22 cellular contexts compared by ENCODE assay signal in the genomic region with DNA sequence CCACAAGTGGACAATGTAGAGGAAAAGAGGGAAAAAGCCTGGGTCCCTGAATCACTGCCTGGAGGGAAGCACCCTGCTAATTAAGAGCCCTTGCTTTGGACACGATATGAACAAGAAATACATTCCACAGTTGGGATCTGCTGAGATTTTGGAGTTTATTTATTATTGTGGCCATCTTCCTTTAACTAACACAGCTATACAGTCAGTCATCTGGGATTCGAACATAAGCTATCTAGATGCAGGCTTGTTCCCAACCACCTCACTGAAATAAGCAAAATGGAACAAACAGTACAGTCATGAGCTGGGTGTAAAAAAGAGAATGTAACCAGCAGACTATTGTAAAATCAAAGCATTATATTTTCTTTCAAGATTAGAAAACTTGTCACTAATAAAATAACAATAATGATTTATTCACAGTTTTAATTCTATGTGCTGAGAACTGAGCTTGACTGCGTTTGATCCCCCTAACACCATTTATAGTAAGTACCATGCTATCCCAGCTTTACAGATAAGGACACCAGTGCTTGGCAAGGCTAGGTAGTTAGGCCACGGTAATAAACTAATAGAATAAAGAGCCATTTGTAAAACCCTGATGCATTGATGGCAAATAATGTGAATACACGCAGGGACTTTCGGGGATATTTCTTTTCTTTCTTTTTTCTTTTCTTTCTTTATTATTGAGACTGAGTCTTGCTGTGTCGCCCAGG.
"Had no signal": no experiment of that assay in that cellular context is flagged by ENCODE, and none has a peak within 500 bp of the region (broad histone marks: within the 10 kb centered on the region; RNA-seq: fewer than 3 reads in every experiment).

No MANE protein-coding gene starts in this region.

- FAIRE-seq: endometrium, kidney, small intestine, urothelium cell line had no signal

- H3K4me1 ChIP-seq: colonic mucosa had no signal

- H3K36me3 ChIP-seq: colonic mucosa, esophagus squamous epithelium, neural progenitor cell, ovary, right atrium auricular region, sigmoid colon had no signal

- H3K27ac ChIP-seq: colonic mucosa, dorsolateral prefrontal cortex, epithelial cell of prostate, esophagus squamous epithelium, hepatocyte, neural progenitor cell, ovary, right atrium auricular region, sigmoid colon had no signal

- H3K36me3 Mint-ChIP-seq: natural killer cell treated with Interleukin-12 subunit alpha and Interleukin-12 subunit beta and Interleukin-15 and Interleukin-18, amount 100 ng/mL, for 72 hours; neural progenitor cell; type B pancreatic cell had no signal

- H2AFZ ChIP-seq: hepatocyte, neural progenitor cell had no signal

- H3K27ac Mint-ChIP-seq: neural progenitor cell, type B pancreatic cell had no signal

- H3K4me3 Mint-ChIP-seq: natural killer cell treated with Interleukin-12 subunit alpha and Interleukin-12 subunit beta and Interleukin-15 and Interleukin-18, amount 100 ng/mL, for 72 hours; neural progenitor cell; type B pancreatic cell had no signal

- H3K27me3 ChIP-seq: colonic mucosa, dorsolateral prefrontal cortex, esophagus squamous epithelium, hepatocyte, neural progenitor cell, ovary, right atrium auricular region, sigmoid colon had no signal

- ATAC-seq: left colon; natural killer cell treated with Interleukin-12 subunit alpha and Interleukin-12 subunit beta and Interleukin-15 and Interleukin-18, amount 100 ng/mL, for 72 hours had no signal

- H3K4me3 ChIP-seq: colonic mucosa, dorsolateral prefrontal cortex, esophagus squamous epithelium, hepatocyte, neural progenitor cell, ovary, right atrium auricular region, sigmoid colon had no signal

- H3K79me2 ChIP-seq: hepatocyte had no signal

- H3K4me2 ChIP-seq: hepatocyte, neural progenitor cell had no signal

- H3K9me3 ChIP-seq: colonic mucosa, esophagus squamous epithelium, ovary, right atrium auricular region, sigmoid colon had no signal

- DNase-seq: colonic mucosa; dorsolateral prefrontal cortex; effector CD8-positive, alpha-beta T cell; esophagus squamous epithelium; head of caudate nucleus; kidney; left colon; midbrain; nucleus accumbens; ovary; sigmoid colon; small intestine; stimulated activated CD4-positive, alpha-beta T cell treated with anti-CD3 and anti-CD28 coated beads, Interleukin-12 subunit alpha, Interleukin-12 subunit beta, amount 100 ng/mL, for 4 hours; stimulated activated naive CD4-positive, alpha-beta T cell treated with Interleukin-2 at 50 U/mL for 16 hours had no signal

- H3K27me3 Mint-ChIP-seq: natural killer cell treated with Interleukin-12 subunit alpha and Interleukin-12 subunit beta and Interleukin-15 and Interleukin-18, amount 100 ng/mL, for 72 hours; type B pancreatic cell had no signal

- H3K9ac ChIP-seq: neural progenitor cell had no signal

- H3K9me3 Mint-ChIP-seq: natural killer cell treated with Interleukin-12 subunit alpha and Interleukin-12 subunit beta and Interleukin-15 and Interleukin-18, amount 100 ng/mL, for 72 hours; type B pancreatic cell had no signal
